23 cellular contexts compared by ENCODE assay signal in genomic region chr15:43244092-43244491, GRCh38. TPM values are rescaled to one million over a fixed set of nuclear protein-coding genes. Genes with fewer than 3 reads are reported as not detected.
A peak's percentile ranks its signal among the peaks of the same experiment; 100 is the strongest.
DNase-seq lines count a peak whose midpoint lies in the region; TF ChIP-seq lines count a peak whose summit lies in the region.
"Had no signal": no experiment of that assay in that cellular context is flagged by ENCODE, and none has a peak within 500 bp of the region (broad histone marks: within the 10 kb centered on the region; RNA-seq: fewer than 3 reads in every experiment).

No MANE protein-coding gene starts in this region.

- peak overlapping the region; percentile 59 for H3K4me2 ChIP-seq in PC-9
- H3K4me2 ChIP-seq: A549; BLaER1 treated with 17β-estradiol and CSF1 and Interleukin-3, amounts not matched to agents 10 nM and 100 nM had no signal

- H3K27ac ChIP-seq in PC-9 (peak overlapping the region; percentile 93), vagina (no peak overlapping the region)
- H3K27ac ChIP-seq: A549; BLaER1 treated with 17β-estradiol and CSF1 and Interleukin-3, amounts not matched to agents 10 nM and 100 nM had no signal

- H3K36me3 Mint-ChIP-seq in activated CD4-positive, alpha-beta memory T cell treated with anti-CD3 and anti-CD28 coated beads, Interleukin-2, amount 10 ng/mL, durations not matched to agents 7 days and 5 days (ENCODE audit: low read depth), result no peaks in the 10 kb centered on the region
- H3K36me3 Mint-ChIP-seq: CD8-positive, alpha-beta memory T cell had no signal

- H3K27me3 ChIP-seq in PC-9 (ENCODE audit: insufficient read depth, low read depth), result no peaks in the 10 kb centered on the region
- no peaks in the 10 kb centered on the region for H3K27me3 ChIP-seq in vagina
- H3K27me3 ChIP-seq: BE2C had no signal

- no peak overlapping the region for H2AFZ ChIP-seq in PC-9

- H3K4me1 ChIP-seq in PC-9 (replicated peaks; ENCODE audit: insufficient read depth) (peaks cover 58% of the 10 kb centered on the region), vagina (no peaks in the 10 kb centered on the region)
- H3K4me1 ChIP-seq: A549, BE2C, HAP-1 had no signal

- H3K9me3 Mint-ChIP-seq in activated CD4-positive, alpha-beta memory T cell treated with anti-CD3 and anti-CD28 coated beads, Interleukin-2, amount 10 ng/mL, durations not matched to agents 7 days and 5 days, result no peaks in the 10 kb centered on the region
- H3K9me3 Mint-ChIP-seq: CD4-positive, alpha-beta T cell; CD8-positive, alpha-beta memory T cell; HFFc6 had no signal

- POLR2A ChIA-PET in PC-9 (lab: Charles Lee; ENCODE audit: unreplicated experiment), result no interaction called here
- POLR2A ChIA-PET in activated CD4-positive, alpha-beta memory T cell treated with anti-CD3 and anti-CD28 coated beads, Interleukin-2, amount 10 ng/mL, durations not matched to agents 7 days and 5 days (lab: Charles Lee), result no interaction called here

- peak in 1 of 2 experiments; percentile 92 for DNase-seq in PC-9
- peak; percentile 40 for DNase-seq in epithelial cell of esophagus (ENCODE audit: low read depth)
- DNase-seq in kidney tubule cell (ENCODE audit: low spot score), result peak; percentile 13
- DNase-seq in vagina (ENCODE audit: extremely low spot score in 2 of 2), result peak; percentile 19 to 37
- DNase-seq in G401 (ENCODE audit: low spot score), result no peak
- DNase-seq in glomerular visceral epithelial cell (ENCODE audit: extremely low spot score), result no peak
- no peak for DNase-seq in activated CD4-positive, alpha-beta memory T cell treated with anti-CD3 and anti-CD28 coated beads, Interleukin-2, amount 10 ng/mL, durations not matched to agents 7 days and 5 days
- DNase-seq: 8988T; ACHN; AML-193; BE2C; CD4-positive, alpha-beta T cell; CD8-positive, alpha-beta memory T cell; DMS 273 treated with DMSO at 0.1 percent for 48 hours; DMS79; EL; GF-D8; GOT3; HFFc6 had no signal

- in situ Hi-C loops in G401 (cut with HindIII; ENCODE audit: low sequenced_read_pairs), result no loop called here

- no peaks in the 10 kb centered on the region for H4K20me1 ChIP-seq in PC-9 (ENCODE audit: insufficient read depth)

- TF ChIP-seq CTCF in PC-9 (conservative IDR thresholded peaks at IDR 0.05), result no peak
- TF ChIP-seq CTCF in epithelial cell of esophagus (IDR thresholded peaks at IDR 0.05; ENCODE audit: insufficient read depth, low read depth, low read length, missing control alignments), result no peak
- TF ChIP-seq CTCF in vagina (IDR thresholded peaks at IDR 0.05), result no peak

- intact Hi-C loops in PC-9 (cut with micrococcal nuclease; ENCODE audit: unreplicated experiment) (no loop called here), vagina (cut with DNase I) (no loop called here)

- peaks cover 7% of the 10 kb centered on the region for H3K27me3 Mint-ChIP-seq in activated CD4-positive, alpha-beta memory T cell treated with anti-CD3 and anti-CD28 coated beads, Interleukin-2, amount 10 ng/mL, durations not matched to agents 7 days and 5 days

- CTCF ChIA-PET in PC-9 (lab: Charles Lee), result no interaction called here
- CTCF ChIA-PET in activated CD4-positive, alpha-beta memory T cell treated with anti-CD3 and anti-CD28 coated beads, Interleukin-2, amount 10 ng/mL, durations not matched to agents 7 days and 5 days (lab: Charles Lee), result no interaction called here

- H3K36me3 ChIP-seq in PC-9 (ENCODE audit: low read depth), result no peaks in the 10 kb centered on the region
- H3K36me3 ChIP-seq in vagina, result no peaks in the 10 kb centered on the region
- H3K36me3 ChIP-seq: BE2C; BLaER1 treated with 17β-estradiol and CSF1 and Interleukin-3, amounts not matched to agents 10 nM and 100 nM; HAP-1 had no signal

- H3K9me3 ChIP-seq in PC-9 (ENCODE audit: insufficient read depth, low read depth), result no peaks in the 10 kb centered on the region
- no peaks in the 10 kb centered on the region for H3K9me3 ChIP-seq in vagina
- H3K9me3 ChIP-seq: A549, BE2C, HAP-1 had no signal

- no peak overlapping the region for H3K27ac Mint-ChIP-seq in activated CD4-positive, alpha-beta memory T cell treated with anti-CD3 and anti-CD28 coated beads, Interleukin-2, amount 10 ng/mL, durations not matched to agents 7 days and 5 days
- H3K27ac Mint-ChIP-seq: CD14-positive monocyte; CD4-positive, alpha-beta T cell; CD8-positive, alpha-beta memory T cell; HFFc6 had no signal

- H3K4me3 Mint-ChIP-seq in activated CD4-positive, alpha-beta memory T cell treated with anti-CD3 and anti-CD28 coated beads, Interleukin-2, amount 10 ng/mL, durations not matched to agents 7 days and 5 days, result no peak overlapping the region
- H3K4me3 Mint-ChIP-seq: CD4-positive, alpha-beta T cell; CD8-positive, alpha-beta memory T cell; HFFc6 had no signal

- H3K79me2 ChIP-seq in PC-9 (ENCODE audit: low read depth), result no peaks in the 10 kb centered on the region

- TF ChIP-seq POLR2A in vagina (IDR thresholded peaks at IDR 0.05), result no peak

- peaks cover 29% of the 10 kb centered on the region; the same call in 1 of the 2 replicates for H3F3A ChIP-seq in PC-9 (ENCODE audit: insufficient read depth, low read depth)

- peaks cover 17% of the 10 kb centered on the region for H3K4me1 Mint-ChIP-seq in activated CD4-positive, alpha-beta memory T cell treated with anti-CD3 and anti-CD28 coated beads, Interleukin-2, amount 10 ng/mL, durations not matched to agents 7 days and 5 days

- H3K4me3 ChIP-seq in PC-9 (no peak overlapping the region), epithelial cell of esophagus (ENCODE audit: low read length) (no peak overlapping the region), vagina (no peak overlapping the region)
- H3K4me3 ChIP-seq: A549; BLaER1 treated with 17β-estradiol and CSF1 and Interleukin-3, amounts not matched to agents 10 nM and 100 nM; HAP-1 had no signal

- H3K9me2 ChIP-seq in PC-9 (ENCODE audit: insufficient read depth), result no peaks in the 10 kb centered on the region

- BruUV-seq in PC-9 (replicated peaks; lab: Mats Ljungman, UMichigan), result no TSS peak

RNA-seq across cellular contexts. Expression of gene TGM5, which starts 22.6 kb away (rescaled TPM):
- 0.39 and 1.7 TPM in 2 replicates for total RNA-seq in PC-9 (2021)
- total RNA-seq in vagina, result 8.3 TPM
- not detected in 2 replicates for total RNA-seq in G401 (2014; rRNA removed; shearing (Covaris generic))
- total RNA-seq in activated CD4-positive, alpha-beta memory T cell treated with anti-CD3 and anti-CD28 coated beads, Interleukin-2, amount 10 ng/mL, durations not matched to agents 7 days and 5 days, result under 1 TPM; 0.20 to 0.28 TPM
- total RNA-seq: CD4-positive, alpha-beta T cell; HFFc6 had no signal

RNA-seq across cellular contexts. Expression of gene EPB42, which starts 23.3 kb away (rescaled TPM):
- total RNA-seq in PC-9 (2021) (not detected in 2 replicates), vagina (not detected)
- not detected in 2 replicates for total RNA-seq in G401 (2014; rRNA removed; shearing (Covaris generic))
- not detected for total RNA-seq in activated CD4-positive, alpha-beta memory T cell treated with anti-CD3 and anti-CD28 coated beads, Interleukin-2, amount 10 ng/mL, durations not matched to agents 7 days and 5 days
- total RNA-seq: CD4-positive, alpha-beta T cell; CD8-positive, alpha-beta memory T cell; HFFc6 had no signal

RNA-seq across cellular contexts. Expression of gene TGM7, which starts 58.0 kb away (rescaled TPM):
- total RNA-seq in PC-9 (2021) (not detected in 2 replicates), vagina (not detected)
- total RNA-seq in G401 (2014; rRNA removed; shearing (Covaris generic)), result not detected in 2 replicates
- not detected for total RNA-seq in activated CD4-positive, alpha-beta memory T cell treated with anti-CD3 and anti-CD28 coated beads, Interleukin-2, amount 10 ng/mL, durations not matched to agents 7 days and 5 days
- total RNA-seq: CD4-positive, alpha-beta T cell; CD8-positive, alpha-beta memory T cell; HFFc6 had no signal

RNA-seq across cellular contexts. Expression of gene CCNDBP1, which starts 58.9 kb away (rescaled TPM):
- total RNA-seq in PC-9 (2021), result 44.0 and 50.2 TPM in 2 replicates
- 43.2 TPM for total RNA-seq in vagina
- 32.1 and 38.9 TPM in 2 replicates for total RNA-seq in G401 (2014; rRNA removed; shearing (Covaris generic))
- 100 to 1,000 TPM; 103 to 108 TPM for total RNA-seq in activated CD4-positive, alpha-beta memory T cell treated with anti-CD3 and anti-CD28 coated beads, Interleukin-2, amount 10 ng/mL, durations not matched to agents 7 days and 5 days

Comparison
In these comparisons a context has a peak if more than half of its experiments do, and no peak if none do; other contexts are left out.
1. DNase-seq: peak in epithelial cell of esophagus (single experiment), kidney tubule cell (single experiment) and vagina (2 of 2); none in G401 (single experiment), glomerular visceral epithelial cell (single experiment) and activated CD4-positive, alpha-beta memory T cell treated with anti-CD3 and anti-CD28 coated beads, Interleukin-2, amount 10 ng/mL, durations not matched to agents 7 days and 5 days (single experiment).